17 cellular contexts compared by ENCODE assay signal in genomic region chr5:78889759-78890158, GRCh38.
DNase-seq lines count a peak whose midpoint lies in the region; ATAC-seq and TF ChIP-seq lines count a peak whose summit lies in the region.
"Had no signal": no experiment of that assay in that cellular context is flagged by ENCODE, and none has a peak within 500 bp of the region (broad histone marks: within the 10 kb centered on the region; RNA-seq: fewer than 3 reads in every experiment).

No MANE protein-coding gene starts in this region.

- H3K79me2 ChIP-seq in mammary epithelial cell (ENCODE audit: insufficient read depth, low read length), result no peaks in the 10 kb centered on the region

- CTCF ChIA-PET in mammary epithelial cell (lab: Charles Lee; ENCODE audit: low non-redundant PET), result no interaction called here

- no peak overlapping the region for H3K4me3 ChIP-seq in mammary epithelial cell (replicated peaks in 1 of 3; ENCODE audit: insufficient read depth in 1 of 3, low read depth in 2 of 3, low read length in 3 of 3)
- no peak overlapping the region for H3K4me3 ChIP-seq in left lung
- H3K4me3 ChIP-seq: body of pancreas, dorsolateral prefrontal cortex, esophagus muscularis mucosa, uterus had no signal

- in situ Hi-C loops in mammary epithelial cell (cut with MboI; ENCODE audit: low sequenced_read_pairs in 2 of 2), result loop anchor here in 1 of 2 donors (25.0 kb wide), 1 partner anchor 252 kb away; the partner anchor contains the start of gene LHFPL2

- intact Hi-C loops in mammary epithelial cell (cut with micrococcal nuclease), result loop anchor here (2.0 to 5.0 kb wide), 2 partner anchors 243 to 422 kb away; no protein-coding TSS in a partner anchor
- intact Hi-C loops in left lung (cut with DNase I), result loop anchor here in 1 of 2 donors (10.0 kb wide), 1 partner anchor 65 kb away; no protein-coding TSS in a partner anchor

- H3K9me3 ChIP-seq in mammary epithelial cell (replicated peaks; ENCODE audit: insufficient read depth, low read length) (no peaks in the 10 kb centered on the region), left lung (no peaks in the 10 kb centered on the region)
- H3K9me3 ChIP-seq: body of pancreas, esophagus muscularis mucosa, uterus had no signal

- DNase-seq in Daoy (ENCODE audit: low read depth) (peak; percentile 32), LHCN-M2 (ENCODE audit: low read depth) (peak; percentile 74), mammary epithelial cell (peak; percentile 79), left lung (no peak), NCI-H345 (lab: John Stamatoyannopoulos, UW) (no peak), SW 1271 (lab: John Stamatoyannopoulos, UW) (no peak), Ammon's horn (ENCODE audit: low spot score) (no peak)
- DNase-seq: activated B cell treated with CpG ODN at 0.5 μM for 24 hours; activated CD8-positive, alpha-beta memory T cell treated with anti-CD3 and anti-CD28 coated beads, Interleukin-2, amount 10 ng/mL, durations not matched to agents 7 days and 5 days; activated naive CD4-positive, alpha-beta T cell; body of pancreas; dorsolateral prefrontal cortex; NCI-H526 treated with DMSO at 0.1 percent for 48 hours; stimulated activated naive CD8-positive, alpha-beta T cell treated with anti-CD3 and anti-CD28 coated beads, Interleukin-15, amount 100 ng/mL, for 72 hours; uterus had no signal

- dilution Hi-C loops in mammary epithelial cell (cut with HindIII; ENCODE audit: low sequenced_read_pairs), result no loop called here

- H3K27ac ChIP-seq in mammary epithelial cell (ENCODE audit: insufficient read depth, low read depth, low read length) (no peak overlapping the region), left lung (no peak overlapping the region)
- H3K27ac ChIP-seq: body of pancreas, dorsolateral prefrontal cortex had no signal

- BruUV-seq in mammary epithelial cell (replicated peaks; lab: Mats Ljungman, UMichigan), result no TSS peak

- H3K4me2 ChIP-seq in mammary epithelial cell (ENCODE audit: insufficient read depth, low read depth, low read length), result no peak overlapping the region

- no peaks in the 10 kb centered on the region for H4K20me1 ChIP-seq in mammary epithelial cell (ENCODE audit: insufficient read depth, low read length)

- WGBS in mammary epithelial cell (ENCODE audit: low coverage, missing lambda C conversion rate), result 34% methylated on average over 3 of the region's 3 CpGs

- H3K36me3 ChIP-seq in mammary epithelial cell (ENCODE audit: insufficient read depth, low read length), result no peaks in the 10 kb centered on the region
- H3K36me3 ChIP-seq in left lung, result peaks cover 0 to 8% of the 10 kb centered on the region in 2 donors
- H3K36me3 ChIP-seq: uterus had no signal

- H3K9ac ChIP-seq in mammary epithelial cell (ENCODE audit: insufficient read depth, low read length), result no peak overlapping the region

- TF ChIP-seq CTCF in mammary epithelial cell (conservative IDR thresholded peaks at IDR 0.05 in 1 of 2, IDR thresholded peaks at IDR 0.05 in 1 of 2; ENCODE audit: extremely low read depth in 1 of 2, insufficient read depth in 1 of 2, low read depth in 1 of 2, low read length in 2 of 2), result no peak
- no peak for TF ChIP-seq CTCF in left lung (IDR thresholded peaks at IDR 0.05)

- H3K27me3 ChIP-seq in mammary epithelial cell (ENCODE audit: insufficient read depth, low read length), result no peaks in the 10 kb centered on the region
- H3K27me3 ChIP-seq in left lung, result no peaks in the 10 kb centered on the region
- H3K27me3 ChIP-seq: body of pancreas, dorsolateral prefrontal cortex, esophagus muscularis mucosa, uterus had no signal

- ATAC-seq in left lung (peak; percentile 55), HG02588 (IDR thresholded peaks at IDR 0.05; ENCODE audit: unreplicated experiment) (no peak)
- ATAC-seq: activated CD8-positive, alpha-beta memory T cell treated with anti-CD3 and anti-CD28 coated beads, Interleukin-2, amount 10 ng/mL, durations not matched to agents 7 days and 5 days; body of pancreas; stimulated activated naive CD8-positive, alpha-beta T cell treated with anti-CD3 and anti-CD28 coated beads, Interleukin-15, amount 100 ng/mL, for 72 hours had no signal

- H2AFZ ChIP-seq in mammary epithelial cell (ENCODE audit: low read depth, low read length), result no peak overlapping the region

- peaks cover 3% of the 10 kb centered on the region for H3K4me1 ChIP-seq in mammary epithelial cell (ENCODE audit: insufficient read depth, low read length)
- H3K4me1 ChIP-seq in left lung, result peaks cover 0 to 8% of the 10 kb centered on the region in 2 donors
- H3K4me1 ChIP-seq: body of pancreas had no signal

Comparison
In these comparisons a context has a peak if more than half of its experiments do, and no peak if none do; other contexts are left out.
1. DNase-seq: peak in Daoy (single experiment), LHCN-M2 (single experiment) and mammary epithelial cell (single experiment); none in left lung (0 of 2), NCI-H345 (single experiment), SW 1271 (0 of 2) and Ammon's horn (single experiment).